Comparison of ENCODE assay signal across 13 cellular contexts in genomic region chr18:11175266-11175947, GRCh38.
A peak's percentile ranks its signal among the peaks of the same experiment; 100 is the strongest.
DNase-seq lines count a peak whose midpoint lies in the region; ATAC-seq lines count a peak whose summit lies in the region.
"Had no signal": no experiment of that assay in that cellular context is flagged by ENCODE, and none has a peak within 500 bp of the region (broad histone marks: within the 10 kb centered on the region; RNA-seq: fewer than 3 reads in every experiment).

No MANE protein-coding gene starts in this region.

- H3K4me3 ChIP-seq in subcutaneous abdominal adipose tissue (ENCODE audit: low read depth in 1 of 5, low read length in 5 of 5) = no peak overlapping the region

- ATAC-seq in GM21825 (IDR thresholded peaks at IDR 0.05; ENCODE audit: unreplicated experiment) (no peak), HG02981 (IDR thresholded peaks at IDR 0.05; ENCODE audit: unreplicated experiment) (no peak)

- no peaks in the 10 kb centered on the region for H3K27me3 ChIP-seq in subcutaneous abdominal adipose tissue (ENCODE audit: control insufficient read depth in 5 of 5, insufficient read depth in 4 of 5, low read length in 5 of 5)

- DNase-seq in ELR (ENCODE audit: low read depth) (peak; percentile 18), amniotic stem cell (lab: John Stamatoyannopoulos, UW) (peak; percentile 15), hepatic stellate cell (ENCODE audit: low spot score) (peak; percentile 50)
- no peak for DNase-seq in NK-92 treated with Interleukin-12 subunit alpha and Interleukin-12 subunit beta, amount 100 ng/mL, for 24 hours (lab: John Stamatoyannopoulos, UW)
- DNase-seq: activated CD4-positive, alpha-beta memory T cell treated with anti-CD3 and anti-CD28 coated beads for 36 hours; activated effector memory CD4-positive, alpha-beta T cell treated with anti-CD3 and anti-CD28 coated beads, Interleukin-2, amount 50 U/mL, for 16 hours; KG1; midbrain; NCI-H1694 treated with DMSO at 0.1 percent for 48 hours; NCI-H774 had no signal

- H3K27ac ChIP-seq in subcutaneous abdominal adipose tissue (ENCODE audit: low read depth, low read length) = peak overlapping the region; percentile 38

- no peaks in the 10 kb centered on the region for H3K9me3 ChIP-seq in subcutaneous abdominal adipose tissue (ENCODE audit: control insufficient read depth in 5 of 5, low read length in 5 of 5)

- peaks cover 4 to 31% (median 15%) of the 10 kb centered on the region in 5 donors for H3K4me1 ChIP-seq in subcutaneous abdominal adipose tissue (ENCODE audit: control insufficient read depth in 5 of 5, insufficient read depth in 5 of 5, low read length in 5 of 5)

- no peaks in the 10 kb centered on the region for H3K36me3 ChIP-seq in subcutaneous abdominal adipose tissue (ENCODE audit: control insufficient read depth in 5 of 5, insufficient read depth in 5 of 5, low read length in 5 of 5)

- no peak overlapping the region for H3K9ac ChIP-seq in subcutaneous abdominal adipose tissue (ENCODE audit: low read length in 5 of 5)
